In genomic region chr15:70062321-70062956, GRCh38 we compare ENCODE assay signal across 10 cellular contexts. TPM values are rescaled to one million over a fixed set of nuclear protein-coding genes. Genes with fewer than 3 reads are reported as not detected.
DNase-seq lines count a peak whose midpoint lies in the region; ATAC-seq, FAIRE-seq and TF ChIP-seq lines count a peak whose summit lies in the region.
"Had no signal": no experiment of that assay in that cellular context is flagged by ENCODE, and none has a peak within 500 bp of the region (broad histone marks: within the 10 kb centered on the region; RNA-seq: fewer than 3 reads in every experiment).

No MANE protein-coding gene starts in this region.

- no peak for FAIRE-seq in K562 (lab: Jason Lieb, UNC)

- CTCF ChIA-PET in A673 (lab: Charles Lee) (interaction anchor here (0.9 kb wide), 1 partner anchor 466 kb away, joined by 3 read pairs; no protein-coding TSS in a partner anchor), K562 (lab: Yijun Ruan, JAX; ENCODE audit: low intra/inter-chr PET ratio) (no interaction called here)

- H3K9me3 ChIP-seq in A673 (ENCODE audit: low read depth, low read length, poor library complexity, severe bottlenecking) = no peaks in the 10 kb centered on the region
- H3K9me3 ChIP-seq in K562 (replicated peaks; ENCODE audit: control insufficient read depth, insufficient read depth, low read depth, low read length) = no peaks in the 10 kb centered on the region
- H3K9me3 ChIP-seq: Caco-2 had no signal

- in situ Hi-C loops in K562 (cut with MboI) = no loop called here

- H3K36me3 Mint-ChIP-seq in type B pancreatic cell = peaks cover 40% of the 10 kb centered on the region
- peaks cover 63% of the 10 kb centered on the region for H3K36me3 Mint-ChIP-seq in stimulated activated memory B cell treated with anti-CD40 and anti-IgM and Interleukin-4, amounts not matched to agents 10 μg/mL and 1 μg/mL and 100 μg/mL, for 72 hours

- peaks cover 47% of the 10 kb centered on the region for H3K4me1 Mint-ChIP-seq in type B pancreatic cell (ENCODE audit: unreplicated experiment)
- peaks cover 31% of the 10 kb centered on the region for H3K4me1 Mint-ChIP-seq in stimulated activated memory B cell treated with anti-CD40 and anti-IgM and Interleukin-4, amounts not matched to agents 10 μg/mL and 1 μg/mL and 100 μg/mL, for 72 hours

- H3K4me3 Mint-ChIP-seq in type B pancreatic cell = peak overlapping the region; percentile 45
- no peak overlapping the region for H3K4me3 Mint-ChIP-seq in stimulated activated memory B cell treated with anti-CD40 and anti-IgM and Interleukin-4, amounts not matched to agents 10 μg/mL and 1 μg/mL and 100 μg/mL, for 72 hours
- H3K4me3 Mint-ChIP-seq: memory B cell had no signal

- H3K4me1 ChIP-seq in A673 (ENCODE audit: insufficient read depth, low read length, poor library complexity, severe bottlenecking) = peaks cover 37% of the 10 kb centered on the region
- H3K4me1 ChIP-seq in K562 (replicated peaks in 1 of 2; ENCODE audit: control insufficient read depth in 2 of 2, insufficient read depth in 2 of 2, low read length in 2 of 2) = peaks cover 0 to under 1% of the 10 kb centered on the region in 2 experiments; a peak in 1 of 5 replicates
- H3K4me1 ChIP-seq: Caco-2 had no signal

- POLR2A ChIA-PET in A673 (lab: Charles Lee; ENCODE audit: low non-redundant PET) = interaction anchor here (0.7 kb wide), 1 partner anchor 28 kb away, joined by 3 read pairs; no protein-coding TSS in a partner anchor
- POLR2A ChIA-PET in K562 (lab: Yijun Ruan, JAX) = interaction anchor here (1.2 to 2.5 kb wide), 2 partner anchors 15 to 30 kb away, joined by 3 to 9 read pairs; no protein-coding TSS in a partner anchor

- TF ChIP-seq CTCF in A673 (conservative IDR thresholded peaks at IDR 0.05; ENCODE audit: low read depth, low read length) (no peak), K562 (IDR thresholded peaks at IDR 0.05 in 2 of 3, conservative IDR thresholded peaks at IDR 0.05 in 1 of 3; ENCODE audit: insufficient read depth in 2 of 3, low read depth in 1 of 3, low read length in 3 of 3) (no peak), type B pancreatic cell (conservative IDR thresholded peaks at IDR 0.05) (no peak)

- H3K4me3 ChIP-seq in A673 (ENCODE audit: low read depth, low read length, poor library complexity, severe bottlenecking) (peak overlapping the region; percentile 33), K562 (no peak overlapping the region)

- no peak for TF ChIP-seq RAD21 in K562 (CRISPR knock-in tag; conservative IDR thresholded peaks at IDR 0.05 in 1 of 2, IDR thresholded peaks at IDR 0.05 in 1 of 2)

- no peak overlapping the region for H3K4me2 ChIP-seq in K562 (ENCODE audit: insufficient read depth, low read length)

- no TSS peak for BruUV-seq in A673 (replicated peaks; lab: Mats Ljungman, UMichigan)
- BruUV-seq in K562 (replicated peaks; lab: Mats Ljungman, UMichigan) = no TSS peak

- H3K36me3 ChIP-seq in A673 (ENCODE audit: insufficient read depth, low read length, poor library complexity, severe bottlenecking) = peaks cover 71% of the 10 kb centered on the region
- H3K36me3 ChIP-seq in K562 (ENCODE audit: control insufficient read depth, insufficient read depth, low read length) = peaks cover 99% of the 10 kb centered on the region; the same call in 2 of the 3 replicates

- peak overlapping the region; percentile 76 for H3K27ac Mint-ChIP-seq in type B pancreatic cell
- H3K27ac Mint-ChIP-seq in stimulated activated memory B cell treated with anti-CD40 and anti-IgM and Interleukin-4, amounts not matched to agents 10 μg/mL and 1 μg/mL and 100 μg/mL, for 72 hours = no peak overlapping the region
- H3K27ac Mint-ChIP-seq: memory B cell had no signal

- intact Hi-C loops in A673 (cut with micrococcal nuclease; ENCODE audit: unreplicated experiment) = loop anchor here (2.0 to 10.0 kb wide), 2 partner anchors 34 to 588 kb away; partner anchors contain the start of gene TLE3
- intact Hi-C loops in K562 (cut with micrococcal nuclease) = no loop called here

- H3K27me3 Mint-ChIP-seq in type B pancreatic cell = peaks cover 3% of the 10 kb centered on the region
- H3K27me3 Mint-ChIP-seq in stimulated activated memory B cell treated with anti-CD40 and anti-IgM and Interleukin-4, amounts not matched to agents 10 μg/mL and 1 μg/mL and 100 μg/mL, for 72 hours = no peaks in the 10 kb centered on the region
- H3K27me3 Mint-ChIP-seq: memory B cell had no signal

- H3K79me2 ChIP-seq in K562 (ENCODE audit: control insufficient read depth, insufficient read depth, low read length) = no peaks in the 10 kb centered on the region

- no peaks in the 10 kb centered on the region for H3K9me3 Mint-ChIP-seq in type B pancreatic cell
- H3K9me3 Mint-ChIP-seq in stimulated activated memory B cell treated with anti-CD40 and anti-IgM and Interleukin-4, amounts not matched to agents 10 μg/mL and 1 μg/mL and 100 μg/mL, for 72 hours = no peaks in the 10 kb centered on the region
- H3K9me3 Mint-ChIP-seq: memory B cell had no signal

- no peak overlapping the region for H2AFZ ChIP-seq in K562 (ENCODE audit: low read depth, low read length)

- no peaks in the 10 kb centered on the region for H4K20me1 ChIP-seq in K562 (replicated peaks; ENCODE audit: control insufficient read depth, insufficient read depth, low read length)

- TF ChIP-seq POLR2A in K562 (conservative IDR thresholded peaks at IDR 0.05) = no peak

- no peak for TF ChIP-seq EP300 in K562 (IDR thresholded peaks at IDR 0.05; ENCODE audit: low read length)

- H3K9me1 ChIP-seq in K562 (ENCODE audit: control insufficient read depth, insufficient read depth, low read length) = no peaks in the 10 kb centered on the region

- no peak for ATAC-seq in K562
- ATAC-seq in left lobe of liver = no peak
- ATAC-seq in HG03342 (IDR thresholded peaks at IDR 0.05; ENCODE audit: unreplicated experiment) = no peak
- no peak for ATAC-seq in stimulated activated memory B cell treated with anti-CD40 and anti-IgM and Interleukin-4, amounts not matched to agents 10 μg/mL and 1 μg/mL and 100 μg/mL, for 72 hours
- no peak for ATAC-seq in HG02610 (IDR thresholded peaks at IDR 0.05; ENCODE audit: unreplicated experiment)

- no peak overlapping the region for H3K9ac ChIP-seq in K562 (ENCODE audit: insufficient read depth in 1 of 2, low read depth in 2 of 2, low read length in 2 of 2)

- peak; percentile 94 for DNase-seq in A673 (ENCODE audit: low spot score)
- peak; percentile 81 for DNase-seq in NCI-H1694 (lab: John Stamatoyannopoulos, UW)
- no peak for DNase-seq in K562 (ENCODE audit: extremely low read depth in 1 of 4, low spot score in 3 of 4)
- DNase-seq in left lobe of liver (ENCODE audit: low spot score) = peak; percentile 66
- DNase-seq in type B pancreatic cell (ENCODE audit: extremely low spot score, unreplicated experiment) = peak; percentile 86

- H3K27ac ChIP-seq in A673 (ENCODE audit: low read depth, low read length, poor library complexity, severe bottlenecking) = peak overlapping the region; percentile 60
- no peak overlapping the region for H3K27ac ChIP-seq in K562 (ENCODE audit: extremely low read depth, low read depth, low read length)

- no peaks in the 10 kb centered on the region for H3K27me3 ChIP-seq in A673 (replicated peaks; ENCODE audit: insufficient read depth, low read depth, low read length, poor library complexity)
- no peaks in the 10 kb centered on the region for H3K27me3 ChIP-seq in K562 (ENCODE audit: control insufficient read depth in 2 of 2, insufficient read depth in 2 of 2, low read length in 2 of 2)

- 96% methylated on average over 13 of the region's 29 CpGs for WGBS in K562 (ENCODE audit: insufficient coverage, low coverage, missing lambda C conversion rate)

TF ChIP-seq in K562, 482 proteins besides CTCF, POLR2A, EP300 and RAD21 (continues in another document):
- TF ChIP-seq PRMT5 (CRISPR knock-in tag; IDR thresholded peaks at IDR 0.05) = no peak
- no peak for TF ChIP-seq HDAC2 (IDR thresholded peaks at IDR 0.05)
- 0 out of 2 replicates have a peak, but pooled peaks have one; percentile 43 for TF ChIP-seq ZBTB33 (CRISPR knock-in tag; IDR thresholded peaks at IDR 0.05)
- no peak for TF ChIP-seq BRD9 (IDR thresholded peaks at IDR 0.05; ENCODE audit: low read depth, partially characterized antibody)
- TF ChIP-seq NEUROD1 (IDR thresholded peaks at IDR 0.05; ENCODE audit: borderline replicate concordance, low read depth, low read length, partially characterized antibody) = no peak

RNA-seq across cellular contexts. Expression of gene TLE3, which starts 35.3 kb away (rescaled TPM):
- 90.4 and 98.1 TPM in 2 replicates for total RNA-seq in A673 (2021)
- 47.5 and 98.2 TPM in 2 replicates for total RNA-seq in K562 (2011; cell fraction: chromatin; rRNA removed; ENCODE audit: low replicate concordance)
- 56.7 and 69.2 TPM in 2 replicates for total RNA-seq in K562 (2011; cell fraction: nucleolus; rRNA removed)
- 49.1 and 56.6 TPM in 2 replicates for total RNA-seq in K562 (2011; cell fraction: nucleoplasm; rRNA removed)
- total RNA-seq in K562 (2014; rRNA removed) = 26.9 and 31.6 TPM in 2 replicates
- total RNA-seq in K562 (2014; rRNA removed; fragmentation: Illumina TruSeq; extraction: Trizol) = 13.4 and 14.2 TPM in 2 replicates
- 14.1 and 14.3 TPM in 2 replicates for total RNA-seq in K562 (2015; rRNA removed; fragmentation: Illumina TruSeq; extraction: Trizol)
- total RNA-seq in K562 (2021) = 78.3 and 84.2 TPM in 2 replicates
- 6.4 and 14.8 TPM in 2 replicates for polyA plus RNA-seq in K562 (2011; rRNA removed)
- polyA plus RNA-seq in K562 (2011; cell fraction: cytosol; rRNA removed) = 8.4 and 9.7 TPM in 2 replicates
- polyA plus RNA-seq in K562 (2011; cell fraction: nucleus; rRNA removed) = 34.5 and 47.6 TPM in 2 replicates
- 33.7 and 52.9 TPM in 2 replicates for polyA plus RNA-seq in K562 (2012)
- 14.4 and 30.2 TPM in 2 replicates for polyA plus RNA-seq in K562 (2014; fragmentation: Illumina TruSeq; extraction: Trizol)
- 1 to 10 TPM; 1.5 to 2.3 TPM for polyA plus RNA-seq in K562 (2014; fragmentation: Nextera tagmentation; extraction: Ambion mirVana)
- polyA plus RNA-seq in K562 (2014; rRNA removed) = 21.1 and 25.2 TPM in 2 replicates
- 32.3 and 47.1 TPM in 2 replicates for polyA minus RNA-seq in K562 (2011; rRNA and poly(A)+ RNA removed)
- 34.6 and 56.1 TPM in 2 replicates for polyA minus RNA-seq in K562 (2011; cell fraction: cytosol; rRNA and poly(A)+ RNA removed)
- polyA minus RNA-seq in K562 (2011; cell fraction: nucleus; rRNA and poly(A)+ RNA removed) = 45.1 and 56.8 TPM in 2 replicates
- 7.0 TPM for total RNA-seq in left lobe of liver
- total RNA-seq in type B pancreatic cell (ENCODE audit: low replicate concordance) = 109 and 185 TPM in 2 replicates

Comparison
In these comparisons a context has a peak if more than half of its experiments do, and no peak if none do; other contexts are left out.
1. DNase-seq: peak in A673 (single experiment), NCI-H1694 (single experiment), left lobe of liver (single experiment) and type B pancreatic cell (single experiment); none in K562 (0 of 4).